In genomic region chr12:78793491-78793890, GRCh38 we compare ENCODE assay signal across 24 cellular contexts.
DNase-seq lines count a peak whose midpoint lies in the region; ATAC-seq and TF ChIP-seq lines count a peak whose summit lies in the region.
"Had no signal": no experiment of that assay in that cellular context is flagged by ENCODE, and none has a peak within 500 bp of the region (broad histone marks: within the 10 kb centered on the region; RNA-seq: fewer than 3 reads in every experiment).

No MANE protein-coding gene starts in this region.

- no peaks in the 10 kb centered on the region for H3K27me3 ChIP-seq in SK-N-SH (ENCODE audit: insufficient read depth)
- H3K27me3 ChIP-seq in testis = no peaks in the 10 kb centered on the region
- H3K27me3 ChIP-seq in left lung = no peaks in the 10 kb centered on the region
- H3K27me3 ChIP-seq: SJSA1 had no signal

- TF ChIP-seq POLR2A in testis (IDR thresholded peaks at IDR 0.05) = no peak

- H3K79me2 ChIP-seq in SK-N-SH (ENCODE audit: insufficient read depth) = no peaks in the 10 kb centered on the region

- no peaks in the 10 kb centered on the region for H4K20me1 ChIP-seq in SK-N-SH (ENCODE audit: insufficient read depth)

- H3K4me3 ChIP-seq in SK-N-SH (ENCODE audit: low read depth in 2 of 2, low read length in 1 of 2) = no peak overlapping the region
- no peak overlapping the region for H3K4me3 ChIP-seq in fibroblast of villous mesenchyme (ENCODE audit: low read depth, low read length)
- H3K4me3 ChIP-seq in testis = peak overlapping the region; percentile 11 to 13
- no peak overlapping the region for H3K4me3 ChIP-seq in left lung
- H3K4me3 ChIP-seq: GM12878, SJSA1 had no signal

- H3K27ac ChIP-seq in SK-N-SH (ENCODE audit: low read depth in 2 of 2, low read length in 1 of 2) (peak overlapping the region in 1 of 2 experiments; percentile 40; a peak in 1 of 4 replicates), testis (no peak overlapping the region), left lung (no peak overlapping the region)
- H3K27ac ChIP-seq: 22Rv1, KMS-11, SJSA1 had no signal

- DNase-seq in SK-N-SH (no peak), RPMI7951 (ENCODE audit: low read depth) (peak; percentile 27), fibroblast of villous mesenchyme (ENCODE audit: low read depth) (peak; percentile 55), testis (no peak), left lung (no peak)
- DNase-seq: AML-193, DMS53, EL, GF-D8, H9, MV-4-11, NCI-H1694 treated with DMSO at 0.1 percent for 48 hours, NCI-H2081 treated with DMSO at 0.1 percent for 48 hours, NCI-H2171 treated with DMSO at 0.1 percent for 48 hours, NCI-H526, OCI-M1 had no signal

- POLR2A ChIA-PET in SK-N-SH (lab: Yijun Ruan, JAX) = no interaction called here

- CTCF ChIA-PET in SK-N-SH (lab: Yijun Ruan, JAX) = no interaction called here

- WGBS in SK-N-SH (ENCODE audit: low lambda C conversion rate) = 30% methylated on average over 2 of the region's 2 CpGs
- 14 to 22% methylated on average over 2 of the region's 2 CpGs for WGBS in testis, 2 donors

- H3K36me3 ChIP-seq in SK-N-SH (replicated peaks in 1 of 2; ENCODE audit: control insufficient read depth in 1 of 2, insufficient read depth in 2 of 2, low read length in 1 of 2) (no peaks in the 10 kb centered on the region), testis (ENCODE audit: low read depth, missing control alignments) (no peaks in the 10 kb centered on the region), left lung (no peaks in the 10 kb centered on the region)
- H3K36me3 ChIP-seq: SJSA1 had no signal

- H3K4me2 ChIP-seq in SK-N-SH = no peak overlapping the region
- H3K4me2 ChIP-seq: KMS-11 had no signal

- no peaks in the 10 kb centered on the region for H3K9me2 ChIP-seq in SK-N-SH

- H3F3A ChIP-seq in SK-N-SH (replicated peaks; ENCODE audit: insufficient read depth) = no peaks in the 10 kb centered on the region

- H3K9me3 ChIP-seq in SK-N-SH (no peaks in the 10 kb centered on the region), testis (no peaks in the 10 kb centered on the region), left lung (peaks cover 0 to 19% of the 10 kb centered on the region in 2 donors)
- H3K9me3 ChIP-seq: SJSA1 had no signal

- intact Hi-C loops in testis (cut with DNase I; ENCODE audit: low total_unique reads) (no loop called here), left lung (cut with DNase I) (no loop called here)

- H3K4me1 ChIP-seq in SK-N-SH (ENCODE audit: control insufficient read depth in 1 of 2, insufficient read depth in 2 of 2, low read depth in 1 of 2, low read length in 1 of 2) (no peaks in the 10 kb centered on the region), testis (no peaks in the 10 kb centered on the region), left lung (no peaks in the 10 kb centered on the region)
- H3K4me1 ChIP-seq: SJSA1 had no signal

- no peak overlapping the region for H3K9ac ChIP-seq in SK-N-SH
- H3K9ac ChIP-seq: KMS-11 had no signal

- no peak for TF ChIP-seq EP300 in SK-N-SH (IDR thresholded peaks at IDR 0.05; ENCODE audit: borderline replicate concordance in 1 of 2, low read depth in 1 of 2, low read length in 1 of 2)

- TF ChIP-seq CTCF in SK-N-SH (IDR thresholded peaks at IDR 0.05) = no peak
- no peak for TF ChIP-seq CTCF in fibroblast of villous mesenchyme (IDR thresholded peaks at IDR 0.05; ENCODE audit: insufficient read depth, low read depth, low read length)
- no peak for TF ChIP-seq CTCF in testis (IDR thresholded peaks at IDR 0.05)
- TF ChIP-seq CTCF in left lung (IDR thresholded peaks at IDR 0.05) = no peak

- ATAC-seq in SK-N-SH treated with all-trans-retinoic acid at 6 μM for 48 hours (no peak), GM21528 (IDR thresholded peaks at IDR 0.05; ENCODE audit: low FRiP score, unreplicated experiment) (no peak), GM18519 (IDR thresholded peaks at IDR 0.05; ENCODE audit: low FRiP score, unreplicated experiment) (no peak), left lung (no peak)
- ATAC-seq: GM12878, Right ventricle myocardium inferior had no signal

- no peak for TF ChIP-seq RAD21 in SK-N-SH (IDR thresholded peaks at IDR 0.05; ENCODE audit: low read length)

- no peak overlapping the region for H2AFZ ChIP-seq in SK-N-SH (ENCODE audit: low read depth)

TF ChIP-seq in SK-N-SH, 30 proteins besides CTCF, POLR2A, EP300 and RAD21:
- TF ChIP-seq POLR2AphosphoS5 (IDR thresholded peaks at IDR 0.05; ENCODE audit: low read depth, low read length) = no peak
- TF ChIP-seq USF1 (IDR thresholded peaks at IDR 0.05; ENCODE audit: borderline replicate concordance, low read depth) = no peak
- no peak for TF ChIP-seq SIN3A (IDR thresholded peaks at IDR 0.05; ENCODE audit: borderline replicate concordance, low read depth, low read length)
- no peak for TF ChIP-seq RCOR1 (IDR thresholded peaks at IDR 0.05; ENCODE audit: low read length)
- peak; percentile 40; the same call in 1 of the 2 replicates for TF ChIP-seq TCF12 (IDR thresholded peaks at IDR 0.05)
- TF ChIP-seq, protein P1, sequence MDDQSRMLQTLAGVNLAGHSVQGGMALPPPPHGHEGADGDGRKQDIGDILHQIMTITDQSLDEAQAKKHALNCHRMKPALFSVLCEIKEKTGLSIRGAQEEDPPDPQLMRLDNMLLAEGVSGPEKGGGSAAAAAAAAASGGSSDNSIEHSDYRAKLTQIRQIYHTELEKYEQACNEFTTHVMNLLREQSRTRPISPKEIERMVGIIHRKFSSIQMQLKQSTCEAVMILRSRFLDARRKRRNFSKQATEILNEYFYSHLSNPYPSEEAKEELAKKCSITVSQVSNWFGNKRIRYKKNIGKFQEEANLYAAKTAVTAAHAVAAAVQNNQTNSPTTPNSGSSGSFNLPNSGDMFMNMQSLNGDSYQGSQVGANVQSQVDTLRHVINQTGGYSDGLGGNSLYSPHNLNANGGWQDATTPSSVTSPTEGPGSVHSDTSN (IDR thresholded peaks at IDR 0.05) = 0 out of 2 replicates have a peak, but pooled peaks have one; percentile 6
TF ChIP-seq in SK-N-SH: peak in this region for 2.

TF ChIP-seq in SK-N-SH treated with all-trans-retinoic acid at 6 μM for 48 hours, 23 proteins besides CTCF, POLR2A, EP300 and RAD21:
- TF ChIP-seq ZFP3 (CRISPR knock-in tag; IDR thresholded peaks at IDR 0.05) (no peak), ESRRG (CRISPR knock-in tag; IDR thresholded peaks at IDR 0.05) (no peak)

Comparison
In these comparisons a context has a peak if more than half of its experiments do, and no peak if none do; other contexts are left out.
1. DNase-seq: peak in RPMI7951 (single experiment) and fibroblast of villous mesenchyme (single experiment); none in SK-N-SH (single experiment), testis (single experiment) and left lung (0 of 2).
2. H3K4me3 ChIP-seq: peak in testis (2 of 2); none in SK-N-SH (0 of 2), fibroblast of villous mesenchyme (single experiment) and left lung (0 of 2).